ENCODE assay signal across 8 cellular contexts in the genomic region with DNA sequence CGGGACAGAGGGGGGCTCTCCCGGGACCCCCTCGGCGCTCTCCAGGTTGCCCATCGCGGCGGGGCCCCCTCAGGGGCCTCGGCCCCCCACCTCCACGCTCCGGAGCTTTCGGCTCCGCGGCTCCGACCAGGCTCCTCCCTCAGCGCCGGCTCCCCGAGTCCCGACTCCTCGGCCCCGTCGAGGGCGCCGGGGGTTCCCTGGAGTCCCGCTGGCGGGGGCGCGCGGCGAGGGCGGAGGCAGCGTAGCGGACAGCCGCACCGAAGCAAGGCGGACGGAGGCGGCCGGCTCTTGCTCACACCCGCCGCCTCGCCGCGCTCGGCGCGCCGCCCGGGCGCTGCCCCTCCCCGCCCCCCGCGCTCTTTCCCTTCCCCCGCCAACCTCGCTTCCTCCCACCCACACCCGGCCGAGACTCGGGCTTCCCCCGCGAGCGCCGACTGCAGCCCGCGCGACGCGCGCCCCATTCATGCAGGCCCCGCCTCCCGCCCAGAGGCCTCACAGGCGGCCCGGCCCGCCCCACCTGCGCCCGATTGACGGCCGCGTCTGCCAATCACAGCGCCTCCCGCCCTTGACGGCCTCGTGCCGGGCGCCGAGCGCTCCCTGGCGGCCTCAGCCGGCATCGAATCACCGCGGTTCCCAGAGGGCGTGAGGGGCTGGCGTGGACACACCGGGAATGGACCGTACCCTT. TPM values are rescaled to one million over a fixed set of nuclear protein-coding genes. Genes with fewer than 3 reads are reported as not detected.
DNase-seq lines count a peak whose midpoint lies in the region; ATAC-seq and TF ChIP-seq lines count a peak whose summit lies in the region.

A gene with protein sequence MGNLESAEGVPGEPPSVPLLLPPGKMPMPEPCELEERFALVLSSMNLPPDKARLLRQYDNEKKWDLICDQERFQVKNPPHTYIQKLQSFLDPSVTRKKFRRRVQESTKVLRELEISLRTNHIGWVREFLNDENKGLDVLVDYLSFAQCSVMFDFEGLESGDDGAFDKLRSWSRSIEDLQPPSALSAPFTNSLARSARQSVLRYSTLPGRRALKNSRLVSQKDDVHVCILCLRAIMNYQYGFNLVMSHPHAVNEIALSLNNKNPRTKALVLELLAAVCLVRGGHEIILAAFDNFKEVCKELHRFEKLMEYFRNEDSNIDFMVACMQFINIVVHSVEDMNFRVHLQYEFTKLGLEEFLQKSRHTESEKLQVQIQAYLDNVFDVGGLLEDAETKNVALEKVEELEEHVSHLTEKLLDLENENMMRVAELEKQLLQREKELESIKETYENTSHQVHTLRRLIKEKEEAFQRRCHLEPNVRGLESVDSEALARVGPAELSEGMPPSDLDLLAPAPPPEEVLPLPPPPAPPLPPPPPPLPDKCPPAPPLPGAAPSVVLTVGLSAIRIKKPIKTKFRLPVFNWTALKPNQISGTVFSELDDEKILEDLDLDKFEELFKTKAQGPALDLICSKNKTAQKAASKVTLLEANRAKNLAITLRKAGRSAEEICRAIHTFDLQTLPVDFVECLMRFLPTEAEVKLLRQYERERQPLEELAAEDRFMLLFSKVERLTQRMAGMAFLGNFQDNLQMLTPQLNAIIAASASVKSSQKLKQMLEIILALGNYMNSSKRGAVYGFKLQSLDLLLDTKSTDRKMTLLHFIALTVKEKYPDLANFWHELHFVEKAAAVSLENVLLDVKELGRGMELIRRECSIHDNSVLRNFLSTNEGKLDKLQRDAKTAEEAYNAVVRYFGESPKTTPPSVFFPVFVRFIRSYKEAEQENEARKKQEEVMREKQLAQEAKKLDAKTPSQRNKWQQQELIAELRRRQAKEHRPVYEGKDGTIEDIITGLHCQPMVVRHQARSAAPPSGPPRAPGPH (minus strand): TSS at position 279 of the 685 bp plus-strand sequence. CDS start 225 bp downstream, at position 54.

- peak within 1 kb of the TSS; percentile 83 for H3K27ac Mint-ChIP-seq in activated CD4-positive, alpha-beta T cell treated with anti-CD3 and anti-CD28 coated beads for 36 hours

- H3K4me3 Mint-ChIP-seq in activated CD4-positive, alpha-beta T cell treated with anti-CD3 and anti-CD28 coated beads for 36 hours, result peak within 1 kb of the TSS; percentile 92

- CTCF ChIA-PET in activated CD4-positive, alpha-beta T cell treated with anti-CD3 and anti-CD28 coated beads for 36 hours (lab: Charles Lee), result interaction anchor here (0.6 to 12.8 kb wide), 16 partner anchors 9 to 81 kb away, joined by 3 to 332 read pairs (median 6); a partner anchor contains a TSS

- no peaks in the 10 kb centered on the region for H3K9me3 Mint-ChIP-seq in activated CD4-positive, alpha-beta T cell treated with anti-CD3 and anti-CD28 coated beads for 36 hours (ENCODE audit: low read depth)

- H3K4me1 Mint-ChIP-seq in activated CD4-positive, alpha-beta T cell treated with anti-CD3 and anti-CD28 coated beads for 36 hours, result peaks cover 43% of the 10 kb centered on the region

- peak; percentile 87 for TF ChIP-seq CTCF in BE2C (IDR thresholded peaks at IDR 0.05; ENCODE audit: low read depth, low read length)
- TF ChIP-seq CTCF in choroid plexus epithelial cell (conservative IDR thresholded peaks at IDR 0.05; ENCODE audit: low read depth, low read length), result peak; percentile 83

- peak; percentile 98 for DNase-seq in BE2C
- DNase-seq in GM19238 (ENCODE audit: insufficient read length, low spot score), result peak; percentile 97
- DNase-seq in NCI-H510A (lab: John Stamatoyannopoulos, UW), result peak; percentile 87
- peak; percentile 99 for DNase-seq in activated CD4-positive, alpha-beta T cell treated with anti-CD3 and anti-CD28 coated beads for 36 hours
- peak; percentile 98 for DNase-seq in choroid plexus epithelial cell (ENCODE audit: low read depth)
- peak; percentile 99 to 100 for DNase-seq in stimulated activated CD4-positive, alpha-beta T cell treated with anti-CD3 and anti-CD28 coated beads, Interleukin-1b, Interleukin-23, amount 100 ng/mL, for 4 hours (ENCODE audit: low read depth in 2 of 2)

- intact Hi-C loops in activated CD4-positive, alpha-beta T cell treated with anti-CD3 and anti-CD28 coated beads for 36 hours (cut with DNase I, micrococcal nuclease), result loop anchor here (1.0 to 2.0 kb wide), 15 partner anchors 34 to 385 kb away; a partner anchor contains a TSS

- H3K4me1 ChIP-seq in BE2C, result peaks cover 7% of the 10 kb centered on the region; the same call in 1 of the 2 replicates

- no peaks in the 10 kb centered on the region for H3K36me3 ChIP-seq in BE2C

- H3K27me3 Mint-ChIP-seq in activated CD4-positive, alpha-beta T cell treated with anti-CD3 and anti-CD28 coated beads for 36 hours, result peaks cover 5% of the 10 kb centered on the region

- POLR2A ChIA-PET in activated CD4-positive, alpha-beta T cell treated with anti-CD3 and anti-CD28 coated beads for 36 hours (lab: Charles Lee), result interaction anchor here (0.7 to 1.3 kb wide), 2 partner anchors 31 to 46 kb away, joined by 3 to 4 read pairs; no protein-coding TSS in a partner anchor

- H3K27me3 ChIP-seq in BE2C, result peaks cover 8% of the 10 kb centered on the region
- H3K27me3 ChIP-seq in layer of hippocampus (ENCODE audit: control insufficient read depth, insufficient read depth, low read length), result no peaks in the 10 kb centered on the region

- peak; percentile 73 for ATAC-seq in HG03439 (IDR thresholded peaks at IDR 0.05; ENCODE audit: unreplicated experiment)
- ATAC-seq in activated CD4-positive, alpha-beta T cell treated with anti-CD3 and anti-CD28 coated beads for 36 hours, result peak; percentile 92

- peak within 1 kb of the TSS; percentile 79 for H3K4me3 ChIP-seq in BE2C (ENCODE audit: low read depth, low read length)
- peak within 1 kb of the TSS; percentile 76 for H3K4me3 ChIP-seq in choroid plexus epithelial cell (ENCODE audit: low read depth, low read length)

- H3K36me3 Mint-ChIP-seq in activated CD4-positive, alpha-beta T cell treated with anti-CD3 and anti-CD28 coated beads for 36 hours (ENCODE audit: low read depth), result peaks cover 7% of the 10 kb centered on the region

- no peaks in the 10 kb centered on the region for H3K9me3 ChIP-seq in BE2C

- peak within 1 kb of the TSS; percentile 88 for H3K27ac ChIP-seq in layer of hippocampus (ENCODE audit: low read depth, low read length)

RNA-seq across cellular contexts. Expression of the gene that starts here (rescaled TPM):
- 7.4 TPM for polyA plus RNA-seq in BE2C (2012; ENCODE audit: insufficient read depth, insufficient read length, low read depth)
- total RNA-seq in activated CD4-positive, alpha-beta T cell treated with anti-CD3 and anti-CD28 coated beads for 36 hours, result 10 to 100 TPM; 23.2 to 24.3 TPM

Comparison
In these comparisons a context has a peak if more than half of its experiments do, and no peak if none do; other contexts are left out.
1. Peak in every context shown above with its lines: DNase-seq, ATAC-seq, H3K4me3 ChIP-seq and H3K27ac ChIP-seq.